In genomic region chr4:184952522-184952921, GRCh38 we compare ENCODE assay signal across 4 cellular contexts.
"Had no signal": no experiment of that assay in that cellular context is flagged by ENCODE, and none has a peak within 500 bp of the region (broad histone marks: within the 10 kb centered on the region; RNA-seq: fewer than 3 reads in every experiment).

No MANE protein-coding gene starts in this region.

- ATAC-seq: GM23338 had no signal

- H2AFZ ChIP-seq: GM23338 had no signal

- H3K4me3 ChIP-seq: GM23338 had no signal

- H3K9me3 Mint-ChIP-seq: GM23338, H9 had no signal

- DNase-seq: H9, HCEC 1CT had no signal

- H3K4me2 ChIP-seq: GM23338 had no signal

- H3K4me1 Mint-ChIP-seq: GM23338, IgD-negative memory B cell had no signal

- H3K27ac Mint-ChIP-seq: GM23338, H9, IgD-negative memory B cell had no signal

- H3K36me3 Mint-ChIP-seq: IgD-negative memory B cell had no signal

- H3K4me3 Mint-ChIP-seq: GM23338, H9, IgD-negative memory B cell had no signal
